ENCODE assay signal across 7 cellular contexts in genomic region chr1:40690919-40691537, GRCh38. TPM values are rescaled to one million over a fixed set of nuclear protein-coding genes. Genes with fewer than 3 reads are reported as not detected.
DNase-seq lines count a peak whose midpoint lies in the region; ATAC-seq and TF ChIP-seq lines count a peak whose summit lies in the region.

No MANE protein-coding gene starts in this region.

- peak overlapping the region; percentile 99 for H3K27ac ChIP-seq in HL-60 (replicated peaks)

- no peaks in the 10 kb centered on the region for H3K27me3 Mint-ChIP-seq in activated T-helper 2 cell treated with anti-CD3 and anti-CD28 coated beads, Interferon-gamma antibody, Interleukin-2, Interleukin-4, amounts not matched to agents 10 μg/mL and 5 μg/mL and 100 μg/mL, durations not matched to agents 14 hours and 24 hours and 36 hours (ENCODE audit: low read depth)
- H3K27me3 Mint-ChIP-seq in stimulated activated naive CD8-positive, alpha-beta T cell treated with anti-CD3 and anti-CD28 coated beads, Interleukin-15, amount 100 ng/mL, for 72 hours: no peaks in the 10 kb centered on the region

- H3K4me1 Mint-ChIP-seq in activated T-helper 2 cell treated with anti-CD3 and anti-CD28 coated beads, Interferon-gamma antibody, Interleukin-2, Interleukin-4, amounts not matched to agents 10 μg/mL and 5 μg/mL and 100 μg/mL, durations not matched to agents 14 hours and 24 hours and 36 hours (ENCODE audit: low read depth): peaks cover 49% of the 10 kb centered on the region
- peaks cover 48% of the 10 kb centered on the region for H3K4me1 Mint-ChIP-seq in stimulated activated naive CD8-positive, alpha-beta T cell treated with anti-CD3 and anti-CD28 coated beads, Interleukin-15, amount 100 ng/mL, for 72 hours

- intact Hi-C loops in activated T-helper 2 cell treated with anti-CD3 and anti-CD28 coated beads, Interferon-gamma antibody, Interleukin-2, Interleukin-4, amounts not matched to agents 10 μg/mL and 5 μg/mL and 100 μg/mL, durations not matched to agents 14 hours and 24 hours and 36 hours (cut with micrococcal nuclease): loop anchor here (1.0 to 10.0 kb wide), 6 partner anchors 26 to 646 kb away; partner anchors contain the start of genes CAP1, CITED4, RIMS3 and SMAP2

- H3K9me3 Mint-ChIP-seq in activated T-helper 2 cell treated with anti-CD3 and anti-CD28 coated beads, Interferon-gamma antibody, Interleukin-2, Interleukin-4, amounts not matched to agents 10 μg/mL and 5 μg/mL and 100 μg/mL, durations not matched to agents 14 hours and 24 hours and 36 hours: no peaks in the 10 kb centered on the region
- peaks cover 0 to 4% of the 10 kb centered on the region in 2 donors for H3K9me3 Mint-ChIP-seq in stimulated activated naive CD8-positive, alpha-beta T cell treated with anti-CD3 and anti-CD28 coated beads, Interleukin-15, amount 100 ng/mL, for 72 hours

- TF ChIP-seq CTCF in HL-60 (IDR thresholded peaks at IDR 0.05; ENCODE audit: insufficient read depth, low read length): no peak
- no peak for TF ChIP-seq CTCF in GM10266 (IDR thresholded peaks at IDR 0.05; ENCODE audit: control insufficient read depth, insufficient read depth, low read depth, missing control alignments)

- H3K36me3 Mint-ChIP-seq in activated T-helper 2 cell treated with anti-CD3 and anti-CD28 coated beads, Interferon-gamma antibody, Interleukin-2, Interleukin-4, amounts not matched to agents 10 μg/mL and 5 μg/mL and 100 μg/mL, durations not matched to agents 14 hours and 24 hours and 36 hours (ENCODE audit: low read depth): peaks cover 32% of the 10 kb centered on the region

- DNase-seq in HL-60 (ENCODE audit: low read depth in 1 of 2, low spot score in 1 of 2) (no peak), GM10266 (ENCODE audit: extremely low spot score) (no peak)
- DNase-seq in activated T-helper 2 cell treated with anti-CD3 and anti-CD28 coated beads, Interferon-gamma antibody, Interleukin-2, Interleukin-4, amounts not matched to agents 10 μg/mL and 5 μg/mL and 100 μg/mL, durations not matched to agents 14 hours and 24 hours and 36 hours (ENCODE audit: low spot score): no peak
- no peak for DNase-seq in stimulated activated naive CD8-positive, alpha-beta T cell treated with anti-CD3 and anti-CD28 coated beads, Interleukin-15, amount 100 ng/mL, for 72 hours
- DNase-seq in activated CD8-positive, alpha-beta memory T cell treated with anti-CD3 and anti-CD28 coated beads, Interleukin-2, amount 50 U/mL, for 48 hours: no peak

- H3K27me3 ChIP-seq in HL-60 (ENCODE audit: insufficient read depth, poor library complexity, severe bottlenecking): no peaks in the 10 kb centered on the region

- H3K27ac Mint-ChIP-seq in activated T-helper 2 cell treated with anti-CD3 and anti-CD28 coated beads, Interferon-gamma antibody, Interleukin-2, Interleukin-4, amounts not matched to agents 10 μg/mL and 5 μg/mL and 100 μg/mL, durations not matched to agents 14 hours and 24 hours and 36 hours: peak overlapping the region; percentile 97
- H3K27ac Mint-ChIP-seq in stimulated activated naive CD8-positive, alpha-beta T cell treated with anti-CD3 and anti-CD28 coated beads, Interleukin-15, amount 100 ng/mL, for 72 hours: peak overlapping the region; percentile 99 to 100

- no peak for ATAC-seq in stimulated activated naive CD8-positive, alpha-beta T cell treated with anti-CD3 and anti-CD28 coated beads, Interleukin-15, amount 100 ng/mL, for 72 hours
- no peak for ATAC-seq in GM19455 (IDR thresholded peaks at IDR 0.05; ENCODE audit: unreplicated experiment)

- H3K9me3 ChIP-seq in iPS-18c (ENCODE audit: control insufficient read depth, insufficient read depth, low read length): no peaks in the 10 kb centered on the region

- peak overlapping the region; percentile 85 for H3K4me3 ChIP-seq in HL-60 (replicated peaks; ENCODE audit: insufficient read depth, low read length)
- H3K4me3 ChIP-seq in iPS-18c (ENCODE audit: insufficient read depth, low read depth, low read length): peak overlapping the region; percentile 92

- H3K4me3 Mint-ChIP-seq in activated T-helper 2 cell treated with anti-CD3 and anti-CD28 coated beads, Interferon-gamma antibody, Interleukin-2, Interleukin-4, amounts not matched to agents 10 μg/mL and 5 μg/mL and 100 μg/mL, durations not matched to agents 14 hours and 24 hours and 36 hours (ENCODE audit: low read depth): peak overlapping the region; percentile 89
- peak overlapping the region; percentile 91 to 94 for H3K4me3 Mint-ChIP-seq in stimulated activated naive CD8-positive, alpha-beta T cell treated with anti-CD3 and anti-CD28 coated beads, Interleukin-15, amount 100 ng/mL, for 72 hours

RNA-seq across cellular contexts. Expression of gene NFYC, which starts 0.5 kb away (rescaled TPM):
- 66.0 and 68.4 TPM in 2 replicates for total RNA-seq in activated T-helper 2 cell treated with anti-CD3 and anti-CD28 coated beads, Interferon-gamma antibody, Interleukin-2, Interleukin-4, amounts not matched to agents 10 μg/mL and 5 μg/mL and 100 μg/mL, durations not matched to agents 14 hours and 24 hours and 36 hours

RNA-seq across cellular contexts. Expression of gene RIMS3, which starts 25.5 kb away (rescaled TPM):
- total RNA-seq in activated T-helper 2 cell treated with anti-CD3 and anti-CD28 coated beads, Interferon-gamma antibody, Interleukin-2, Interleukin-4, amounts not matched to agents 10 μg/mL and 5 μg/mL and 100 μg/mL, durations not matched to agents 14 hours and 24 hours and 36 hours: 2.5 and 2.9 TPM in 2 replicates
